1 cellular context compared by ENCODE assay signal in the genomic region with DNA sequence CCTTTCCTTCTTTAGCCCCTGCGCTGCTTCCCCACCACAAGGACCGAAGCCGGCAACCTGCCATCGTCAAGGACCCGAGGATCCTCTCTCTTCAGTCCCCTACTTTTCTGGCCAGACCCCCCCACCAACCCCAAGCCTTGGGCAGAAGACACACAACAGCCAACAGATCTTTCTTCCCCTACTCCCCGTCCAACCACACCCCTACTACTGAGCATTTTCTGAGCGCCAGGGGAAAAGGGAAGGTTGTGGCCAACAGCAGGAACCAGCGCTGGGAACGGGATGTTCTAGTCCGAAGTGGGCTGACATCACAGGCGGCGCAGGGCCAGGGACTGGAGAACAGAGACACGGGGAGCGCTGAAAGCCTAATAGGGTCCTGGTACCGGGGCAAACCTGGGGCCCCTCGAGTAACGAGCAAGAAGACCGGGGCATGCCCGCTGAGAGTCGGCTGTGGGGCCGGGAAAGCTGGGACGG.
TF ChIP-seq lines count a peak whose summit lies in the region.

No MANE protein-coding gene starts in this region.

TF ChIP-seq in GM23338, 12 proteins besides CTCF, POLR2A, EP300 and RAD21 (continued from another document):
- TF ChIP-seq, protein P1, sequence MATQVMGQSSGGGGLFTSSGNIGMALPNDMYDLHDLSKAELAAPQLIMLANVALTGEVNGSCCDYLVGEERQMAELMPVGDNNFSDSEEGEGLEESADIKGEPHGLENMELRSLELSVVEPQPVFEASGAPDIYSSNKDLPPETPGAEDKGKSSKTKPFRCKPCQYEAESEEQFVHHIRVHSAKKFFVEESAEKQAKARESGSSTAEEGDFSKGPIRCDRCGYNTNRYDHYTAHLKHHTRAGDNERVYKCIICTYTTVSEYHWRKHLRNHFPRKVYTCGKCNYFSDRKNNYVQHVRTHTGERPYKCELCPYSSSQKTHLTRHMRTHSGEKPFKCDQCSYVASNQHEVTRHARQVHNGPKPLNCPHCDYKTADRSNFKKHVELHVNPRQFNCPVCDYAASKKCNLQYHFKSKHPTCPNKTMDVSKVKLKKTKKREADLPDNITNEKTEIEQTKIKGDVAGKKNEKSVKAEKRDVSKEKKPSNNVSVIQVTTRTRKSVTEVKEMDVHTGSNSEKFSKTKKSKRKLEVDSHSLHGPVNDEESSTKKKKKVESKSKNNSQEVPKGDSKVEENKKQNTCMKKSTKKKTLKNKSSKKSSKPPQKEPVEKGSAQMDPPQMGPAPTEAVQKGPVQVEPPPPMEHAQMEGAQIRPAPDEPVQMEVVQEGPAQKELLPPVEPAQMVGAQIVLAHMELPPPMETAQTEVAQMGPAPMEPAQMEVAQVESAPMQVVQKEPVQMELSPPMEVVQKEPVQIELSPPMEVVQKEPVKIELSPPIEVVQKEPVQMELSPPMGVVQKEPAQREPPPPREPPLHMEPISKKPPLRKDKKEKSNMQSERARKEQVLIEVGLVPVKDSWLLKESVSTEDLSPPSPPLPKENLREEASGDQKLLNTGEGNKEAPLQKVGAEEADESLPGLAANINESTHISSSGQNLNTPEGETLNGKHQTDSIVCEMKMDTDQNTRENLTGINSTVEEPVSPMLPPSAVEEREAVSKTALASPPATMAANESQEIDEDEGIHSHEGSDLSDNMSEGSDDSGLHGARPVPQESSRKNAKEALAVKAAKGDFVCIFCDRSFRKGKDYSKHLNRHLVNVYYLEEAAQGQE (IDR thresholded peaks at IDR 0.05; ENCODE audit: unreplicated experiment), result no peak
- TF ChIP-seq JUNB (IDR thresholded peaks at IDR 0.05; ENCODE audit: unreplicated experiment), result no peak
- no peak for TF ChIP-seq EZH2phosphoT487 (IDR thresholded peaks at IDR 0.05; ENCODE audit: unreplicated experiment)
- TF ChIP-seq EZH2 (IDR thresholded peaks at IDR 0.05; ENCODE audit: low read depth, unreplicated experiment), result no peak
- no peak for TF ChIP-seq STAT1 (IDR thresholded peaks at IDR 0.05; ENCODE audit: unreplicated experiment)
- TF ChIP-seq POLR2AphosphoS5 (IDR thresholded peaks at IDR 0.05; ENCODE audit: low read depth), result no peak
- TF ChIP-seq, protein P2, sequence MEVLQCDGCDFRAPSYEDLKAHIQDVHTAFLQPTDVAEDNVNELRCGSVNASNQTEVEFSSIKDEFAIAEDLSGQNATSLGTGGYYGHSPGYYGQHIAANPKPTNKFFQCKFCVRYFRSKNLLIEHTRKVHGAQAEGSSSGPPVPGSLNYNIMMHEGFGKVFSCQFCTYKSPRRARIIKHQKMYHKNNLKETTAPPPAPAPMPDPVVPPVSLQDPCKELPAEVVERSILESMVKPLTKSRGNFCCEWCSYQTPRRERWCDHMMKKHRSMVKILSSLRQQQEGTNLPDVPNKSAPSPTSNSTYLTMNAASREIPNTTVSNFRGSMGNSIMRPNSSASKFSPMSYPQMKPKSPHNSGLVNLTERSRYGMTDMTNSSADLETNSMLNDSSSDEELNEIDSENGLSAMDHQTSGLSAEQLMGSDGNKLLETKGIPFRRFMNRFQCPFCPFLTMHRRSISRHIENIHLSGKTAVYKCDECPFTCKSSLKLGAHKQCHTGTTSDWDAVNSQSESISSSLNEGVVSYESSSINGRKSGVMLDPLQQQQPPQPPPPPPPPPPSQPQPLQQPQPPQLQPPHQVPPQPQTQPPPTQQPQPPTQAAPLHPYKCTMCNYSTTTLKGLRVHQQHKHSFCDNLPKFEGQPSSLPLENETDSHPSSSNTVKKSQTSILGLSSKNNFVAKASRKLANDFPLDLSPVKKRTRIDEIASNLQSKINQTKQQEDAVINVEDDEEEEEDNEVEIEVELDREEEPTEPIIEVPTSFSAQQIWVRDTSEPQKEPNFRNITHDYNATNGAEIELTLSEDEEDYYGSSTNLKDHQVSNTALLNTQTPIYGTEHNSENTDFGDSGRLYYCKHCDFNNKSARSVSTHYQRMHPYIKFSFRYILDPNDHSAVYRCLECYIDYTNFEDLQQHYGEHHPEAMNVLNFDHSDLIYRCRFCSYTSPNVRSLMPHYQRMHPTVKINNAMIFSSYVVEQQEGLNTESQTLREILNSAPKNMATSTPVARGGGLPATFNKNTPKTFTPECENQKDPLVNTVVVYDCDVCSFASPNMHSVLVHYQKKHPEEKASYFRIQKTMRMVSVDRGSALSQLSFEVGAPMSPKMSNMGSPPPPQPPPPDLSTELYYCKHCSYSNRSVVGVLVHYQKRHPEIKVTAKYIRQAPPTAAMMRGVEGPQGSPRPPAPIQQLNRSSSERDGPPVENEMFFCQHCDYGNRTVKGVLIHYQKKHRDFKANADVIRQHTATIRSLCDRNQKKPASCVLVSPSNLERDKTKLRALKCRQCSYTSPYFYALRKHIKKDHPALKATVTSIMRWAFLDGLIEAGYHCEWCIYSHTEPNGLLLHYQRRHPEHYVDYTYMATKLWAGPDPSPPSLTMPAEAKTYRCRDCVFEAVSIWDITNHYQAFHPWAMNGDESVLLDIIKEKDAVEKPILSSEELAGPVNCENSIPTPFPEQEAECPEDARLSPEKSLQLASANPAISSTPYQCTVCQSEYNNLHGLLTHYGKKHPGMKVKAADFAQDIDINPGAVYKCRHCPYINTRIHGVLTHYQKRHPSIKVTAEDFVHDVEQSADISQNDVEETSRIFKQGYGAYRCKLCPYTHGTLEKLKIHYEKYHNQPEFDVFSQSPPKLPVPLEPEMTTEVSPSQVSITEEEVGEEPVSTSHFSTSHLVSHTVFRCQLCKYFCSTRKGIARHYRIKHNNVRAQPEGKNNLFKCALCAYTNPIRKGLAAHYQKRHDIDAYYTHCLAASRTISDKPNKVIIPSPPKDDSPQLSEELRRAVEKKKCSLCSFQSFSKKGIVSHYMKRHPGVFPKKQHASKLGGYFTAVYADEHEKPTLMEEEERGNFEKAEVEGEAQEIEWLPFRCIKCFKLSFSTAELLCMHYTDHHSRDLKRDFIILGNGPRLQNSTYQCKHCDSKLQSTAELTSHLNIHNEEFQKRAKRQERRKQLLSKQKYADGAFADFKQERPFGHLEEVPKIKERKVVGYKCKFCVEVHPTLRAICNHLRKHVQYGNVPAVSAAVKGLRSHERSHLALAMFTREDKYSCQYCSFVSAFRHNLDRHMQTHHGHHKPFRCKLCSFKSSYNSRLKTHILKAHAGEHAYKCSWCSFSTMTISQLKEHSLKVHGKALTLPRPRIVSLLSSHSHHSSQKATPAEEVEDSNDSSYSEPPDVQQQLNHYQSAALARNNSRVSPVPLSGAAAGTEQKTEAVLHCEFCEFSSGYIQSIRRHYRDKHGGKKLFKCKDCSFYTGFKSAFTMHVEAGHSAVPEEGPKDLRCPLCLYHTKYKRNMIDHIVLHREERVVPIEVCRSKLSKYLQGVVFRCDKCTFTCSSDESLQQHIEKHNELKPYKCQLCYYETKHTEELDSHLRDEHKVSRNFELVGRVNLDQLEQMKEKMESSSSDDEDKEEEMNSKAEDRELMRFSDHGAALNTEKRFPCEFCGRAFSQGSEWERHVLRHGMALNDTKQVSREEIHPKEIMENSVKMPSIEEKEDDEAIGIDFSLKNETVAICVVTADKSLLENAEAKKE (CRISPR knock-in tag; IDR thresholded peaks at IDR 0.05), result no peak
- no peak for TF ChIP-seq ZNF114 (CRISPR knock-in tag; IDR thresholded peaks at IDR 0.05)
- no peak for TF ChIP-seq ZNF331 (CRISPR knock-in tag; IDR thresholded peaks at IDR 0.05; ENCODE audit: low read depth)
- no peak for TF ChIP-seq CREB1 (CRISPR knock-in tag; IDR thresholded peaks at IDR 0.05; ENCODE audit: low read depth)
